Comparison of ENCODE assay signal across 15 cellular contexts in genomic region chr3:126749931-126750759, GRCh38.
"Had no signal": no experiment of that assay in that cellular context is flagged by ENCODE, and none has a peak within 500 bp of the region (broad histone marks: within the 10 kb centered on the region; RNA-seq: fewer than 3 reads in every experiment).

No MANE protein-coding gene starts in this region.

- ATAC-seq: activated CD4-positive, CD25-positive, alpha-beta regulatory T cell treated with anti-CD3 and anti-CD28 coated beads, Interleukin-2, amount 50 U/mL, for 24 hours; activated naive CD4-positive, alpha-beta T cell treated with anti-CD3 and anti-CD28 coated beads, Interleukin-2, amount 50 U/mL, for 72 hours; activated T-cell treated with anti-CD3 and anti-CD28 coated beads, Interleukin-2, amount 50 U/mL, for 4 hours had no signal

- H3K27ac ChIP-seq: esophagus squamous epithelium, right atrium auricular region, tibial artery, uterus had no signal

- DNase-seq: activated CD4-positive, alpha-beta T cell treated with anti-CD3 and anti-CD28 coated beads, Interleukin-2, amount 50 U/mL, for 48 hours; activated gamma-delta T cell; activated T-cell treated with anti-CD3 and anti-CD28 coated beads, Interleukin-2, amount 50 U/mL, for 4 hours; esophagus squamous epithelium; hippocampal formation; kidney glomerular epithelial cell; stimulated activated CD4-positive, alpha-beta T cell treated with anti-CD3 and anti-CD28 coated beads, Interleukin-4, amount 100 ng/mL, for 1 hour; stimulated activated naive CD4-positive, alpha-beta T cell; tibial artery; uterus had no signal

- H3K9me3 ChIP-seq: esophagus squamous epithelium, right atrium auricular region, tibial artery, uterus had no signal

- H3K27me3 ChIP-seq: esophagus squamous epithelium, right atrium auricular region, tibial artery, uterus had no signal

- H3K36me3 Mint-ChIP-seq: activated naive CD4-positive, alpha-beta T cell treated with anti-CD3 and anti-CD28 coated beads, Interleukin-2, amount 50 U/mL, for 72 hours had no signal

- H3K4me3 ChIP-seq: esophagus squamous epithelium, right atrium auricular region, tibial artery, uterus had no signal

- H3K4me3 Mint-ChIP-seq: activated T-cell treated with anti-CD3 and anti-CD28 coated beads, Interleukin-2, amount 50 U/mL, for 4 hours; mesothelial cell of epicardium; T-helper 2 cell treated with Interferon-gamma antibody and Interleukin-4, amounts not matched to agents 5 μg/mL and 100 μg/mL, for 36 hours had no signal

- H3K9me3 Mint-ChIP-seq: activated naive CD4-positive, alpha-beta T cell treated with anti-CD3 and anti-CD28 coated beads, Interleukin-2, amount 50 U/mL, for 72 hours; activated T-cell treated with anti-CD3 and anti-CD28 coated beads, Interleukin-2, amount 50 U/mL, for 4 hours; mesothelial cell of epicardium; T-helper 2 cell treated with Interferon-gamma antibody and Interleukin-4, amounts not matched to agents 5 μg/mL and 100 μg/mL, for 36 hours had no signal

- H3K27ac Mint-ChIP-seq: mesothelial cell of epicardium; T-helper 2 cell treated with Interferon-gamma antibody and Interleukin-4, amounts not matched to agents 5 μg/mL and 100 μg/mL, for 36 hours had no signal

- H3K36me3 ChIP-seq: esophagus squamous epithelium, right atrium auricular region, tibial artery, uterus had no signal

- H3K4me1 ChIP-seq: uterus had no signal
